In the genomic region with DNA sequence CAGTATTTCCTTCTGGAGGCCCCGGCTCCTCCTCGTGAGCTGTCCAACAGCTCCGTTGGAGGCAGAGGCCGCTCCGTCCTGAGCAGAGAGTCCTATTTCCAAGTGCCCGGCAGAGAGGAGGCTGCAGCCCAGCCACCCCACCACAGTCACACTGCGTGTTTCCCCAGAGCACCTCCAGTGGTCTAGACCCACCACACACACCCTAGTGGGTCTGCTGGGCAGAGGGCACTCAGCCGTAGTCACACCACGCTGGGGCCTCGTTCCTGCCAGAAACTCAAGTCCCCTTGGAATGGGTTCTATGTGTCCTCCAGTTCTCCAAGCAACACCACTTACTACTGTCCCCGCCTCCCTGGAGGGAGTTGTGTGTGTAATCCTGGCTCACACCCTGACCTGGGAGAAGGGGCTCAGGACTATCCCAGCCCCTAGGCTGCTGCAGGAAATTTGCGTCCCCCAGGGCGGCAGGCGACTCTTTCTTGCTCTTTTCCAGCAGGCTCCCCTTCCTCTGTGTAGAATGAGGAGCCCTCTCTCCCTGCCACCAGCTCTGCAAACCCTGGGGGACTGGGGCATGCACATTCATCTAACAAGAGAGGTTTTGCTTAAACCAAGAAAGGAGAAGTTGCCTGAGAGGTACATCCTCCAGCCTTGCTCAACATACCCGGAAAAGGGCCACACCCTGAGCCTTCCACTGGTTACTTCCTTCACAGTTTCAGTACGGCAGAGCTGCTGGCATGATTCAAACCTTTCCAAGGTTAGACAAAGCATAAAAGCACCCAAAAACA, we compare ENCODE assay signal across 1 cellular context.
TF ChIP-seq lines count a peak whose summit lies in the region.

No MANE protein-coding gene starts in this region.

TF ChIP-seq in GM23338, 12 proteins besides CTCF, POLR2A, EP300 and RAD21 (continued from another document):
- TF ChIP-seq, protein P1, sequence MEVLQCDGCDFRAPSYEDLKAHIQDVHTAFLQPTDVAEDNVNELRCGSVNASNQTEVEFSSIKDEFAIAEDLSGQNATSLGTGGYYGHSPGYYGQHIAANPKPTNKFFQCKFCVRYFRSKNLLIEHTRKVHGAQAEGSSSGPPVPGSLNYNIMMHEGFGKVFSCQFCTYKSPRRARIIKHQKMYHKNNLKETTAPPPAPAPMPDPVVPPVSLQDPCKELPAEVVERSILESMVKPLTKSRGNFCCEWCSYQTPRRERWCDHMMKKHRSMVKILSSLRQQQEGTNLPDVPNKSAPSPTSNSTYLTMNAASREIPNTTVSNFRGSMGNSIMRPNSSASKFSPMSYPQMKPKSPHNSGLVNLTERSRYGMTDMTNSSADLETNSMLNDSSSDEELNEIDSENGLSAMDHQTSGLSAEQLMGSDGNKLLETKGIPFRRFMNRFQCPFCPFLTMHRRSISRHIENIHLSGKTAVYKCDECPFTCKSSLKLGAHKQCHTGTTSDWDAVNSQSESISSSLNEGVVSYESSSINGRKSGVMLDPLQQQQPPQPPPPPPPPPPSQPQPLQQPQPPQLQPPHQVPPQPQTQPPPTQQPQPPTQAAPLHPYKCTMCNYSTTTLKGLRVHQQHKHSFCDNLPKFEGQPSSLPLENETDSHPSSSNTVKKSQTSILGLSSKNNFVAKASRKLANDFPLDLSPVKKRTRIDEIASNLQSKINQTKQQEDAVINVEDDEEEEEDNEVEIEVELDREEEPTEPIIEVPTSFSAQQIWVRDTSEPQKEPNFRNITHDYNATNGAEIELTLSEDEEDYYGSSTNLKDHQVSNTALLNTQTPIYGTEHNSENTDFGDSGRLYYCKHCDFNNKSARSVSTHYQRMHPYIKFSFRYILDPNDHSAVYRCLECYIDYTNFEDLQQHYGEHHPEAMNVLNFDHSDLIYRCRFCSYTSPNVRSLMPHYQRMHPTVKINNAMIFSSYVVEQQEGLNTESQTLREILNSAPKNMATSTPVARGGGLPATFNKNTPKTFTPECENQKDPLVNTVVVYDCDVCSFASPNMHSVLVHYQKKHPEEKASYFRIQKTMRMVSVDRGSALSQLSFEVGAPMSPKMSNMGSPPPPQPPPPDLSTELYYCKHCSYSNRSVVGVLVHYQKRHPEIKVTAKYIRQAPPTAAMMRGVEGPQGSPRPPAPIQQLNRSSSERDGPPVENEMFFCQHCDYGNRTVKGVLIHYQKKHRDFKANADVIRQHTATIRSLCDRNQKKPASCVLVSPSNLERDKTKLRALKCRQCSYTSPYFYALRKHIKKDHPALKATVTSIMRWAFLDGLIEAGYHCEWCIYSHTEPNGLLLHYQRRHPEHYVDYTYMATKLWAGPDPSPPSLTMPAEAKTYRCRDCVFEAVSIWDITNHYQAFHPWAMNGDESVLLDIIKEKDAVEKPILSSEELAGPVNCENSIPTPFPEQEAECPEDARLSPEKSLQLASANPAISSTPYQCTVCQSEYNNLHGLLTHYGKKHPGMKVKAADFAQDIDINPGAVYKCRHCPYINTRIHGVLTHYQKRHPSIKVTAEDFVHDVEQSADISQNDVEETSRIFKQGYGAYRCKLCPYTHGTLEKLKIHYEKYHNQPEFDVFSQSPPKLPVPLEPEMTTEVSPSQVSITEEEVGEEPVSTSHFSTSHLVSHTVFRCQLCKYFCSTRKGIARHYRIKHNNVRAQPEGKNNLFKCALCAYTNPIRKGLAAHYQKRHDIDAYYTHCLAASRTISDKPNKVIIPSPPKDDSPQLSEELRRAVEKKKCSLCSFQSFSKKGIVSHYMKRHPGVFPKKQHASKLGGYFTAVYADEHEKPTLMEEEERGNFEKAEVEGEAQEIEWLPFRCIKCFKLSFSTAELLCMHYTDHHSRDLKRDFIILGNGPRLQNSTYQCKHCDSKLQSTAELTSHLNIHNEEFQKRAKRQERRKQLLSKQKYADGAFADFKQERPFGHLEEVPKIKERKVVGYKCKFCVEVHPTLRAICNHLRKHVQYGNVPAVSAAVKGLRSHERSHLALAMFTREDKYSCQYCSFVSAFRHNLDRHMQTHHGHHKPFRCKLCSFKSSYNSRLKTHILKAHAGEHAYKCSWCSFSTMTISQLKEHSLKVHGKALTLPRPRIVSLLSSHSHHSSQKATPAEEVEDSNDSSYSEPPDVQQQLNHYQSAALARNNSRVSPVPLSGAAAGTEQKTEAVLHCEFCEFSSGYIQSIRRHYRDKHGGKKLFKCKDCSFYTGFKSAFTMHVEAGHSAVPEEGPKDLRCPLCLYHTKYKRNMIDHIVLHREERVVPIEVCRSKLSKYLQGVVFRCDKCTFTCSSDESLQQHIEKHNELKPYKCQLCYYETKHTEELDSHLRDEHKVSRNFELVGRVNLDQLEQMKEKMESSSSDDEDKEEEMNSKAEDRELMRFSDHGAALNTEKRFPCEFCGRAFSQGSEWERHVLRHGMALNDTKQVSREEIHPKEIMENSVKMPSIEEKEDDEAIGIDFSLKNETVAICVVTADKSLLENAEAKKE (CRISPR knock-in tag; IDR thresholded peaks at IDR 0.05), result no peak
- TF ChIP-seq NANOG (IDR thresholded peaks at IDR 0.05; ENCODE audit: borderline replicate concordance) (no peak), JUNB (IDR thresholded peaks at IDR 0.05; ENCODE audit: unreplicated experiment) (no peak)
